Comparison of ENCODE assay signal across 10 cellular contexts in the genomic region with DNA sequence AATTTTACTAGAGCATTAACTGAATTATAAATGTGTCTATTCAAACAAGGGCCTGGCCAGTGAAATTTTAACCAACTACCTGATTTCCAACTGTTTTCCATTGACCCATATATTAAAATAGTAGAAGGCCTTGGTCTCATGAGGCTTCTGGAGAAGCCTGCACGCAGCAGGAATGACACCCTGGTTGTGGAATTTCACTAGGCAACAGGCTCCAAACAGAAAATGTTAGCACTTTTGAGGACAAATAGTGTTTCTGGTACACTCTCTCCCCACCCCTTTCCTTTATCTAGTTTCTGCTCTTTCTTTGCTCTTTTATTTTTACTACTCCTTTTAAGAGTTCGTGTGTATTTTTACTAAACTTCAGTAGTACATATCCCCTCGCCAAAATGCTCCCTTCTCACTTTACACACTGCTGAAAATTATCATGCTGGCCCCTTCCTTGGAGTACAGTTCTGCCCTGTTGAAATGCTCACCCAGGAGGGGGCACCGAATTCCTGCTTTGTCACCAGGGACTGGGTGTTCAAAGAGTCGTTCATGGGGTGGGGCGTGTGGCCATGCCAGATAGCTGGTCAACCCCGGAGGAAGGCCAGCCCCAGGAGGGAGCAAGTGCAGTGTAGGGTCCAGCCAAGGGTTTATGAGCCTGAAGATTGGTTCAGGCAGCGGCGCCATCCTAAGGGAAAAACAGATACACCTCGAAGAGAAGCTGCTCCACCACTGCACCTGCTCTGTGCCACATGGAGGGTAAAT. TPM values are rescaled to one million over a fixed set of nuclear protein-coding genes. Genes with fewer than 3 reads are reported as not detected.
DNase-seq lines count a peak whose midpoint lies in the region; ATAC-seq and FAIRE-seq lines count a peak whose summit lies in the region.
"Had no signal": no experiment of that assay in that cellular context is flagged by ENCODE, and none has a peak within 500 bp of the region (broad histone marks: within the 10 kb centered on the region; RNA-seq: fewer than 3 reads in every experiment).

No MANE protein-coding gene starts in this region.

- ATAC-seq in GM21529 (IDR thresholded peaks at IDR 0.05; ENCODE audit: unreplicated experiment) (no peak), GM21737 (IDR thresholded peaks at IDR 0.05; ENCODE audit: unreplicated experiment) (no peak)

- peaks cover 37 to 69% (median 55%) of the 10 kb centered on the region in 10 experiments for H3K4me1 ChIP-seq in BLaER1 treated with 17β-estradiol and CSF1 and Interleukin-3, amounts not matched to agents 10 nM and 100 nM
- peaks cover 23% of the 10 kb centered on the region for H3K4me1 ChIP-seq in rectal smooth muscle tissue (ENCODE audit: control insufficient read depth, insufficient read depth, low read length)

- FAIRE-seq in RCC 7860 (lab: Jason Lieb, UNC), result no peak
- FAIRE-seq: G401.6 had no signal

- 0 out of 22 replicates have a peak overlapping the region, but pooled peaks of 1 of the 11 experiments have one; percentile 8 for H3K9ac ChIP-seq in BLaER1 treated with 17β-estradiol and CSF1 and Interleukin-3, amounts not matched to agents 10 nM and 100 nM
- H3K9ac ChIP-seq in rectal smooth muscle tissue (ENCODE audit: low read length), result no peak overlapping the region

- H4K20me1 ChIP-seq in BLaER1 treated with 17β-estradiol and CSF1 and Interleukin-3, amounts not matched to agents 10 nM and 100 nM, result no peaks in the 10 kb centered on the region; a peak in 1 of 22 replicates

- H3K4me3 ChIP-seq in BLaER1 treated with 17β-estradiol and CSF1 and Interleukin-3, amounts not matched to agents 10 nM and 100 nM, result no peak overlapping the region
- H3K4me3 ChIP-seq in rectal smooth muscle tissue (ENCODE audit: low read length), result no peak overlapping the region

- peak overlapping the region in 9 of 11 experiments; percentile 79 to 87 (median 82); a peak in 17 of 22 replicates for H3K4me2 ChIP-seq in BLaER1 treated with 17β-estradiol and CSF1 and Interleukin-3, amounts not matched to agents 10 nM and 100 nM

- peaks cover 0 to 7% (median 0%) of the 10 kb centered on the region in 11 experiments; a peak in 4 of 22 replicates for H3K9me3 ChIP-seq in BLaER1 treated with 17β-estradiol and CSF1 and Interleukin-3, amounts not matched to agents 10 nM and 100 nM (replicated peaks in 1 of 11)

- H3K27ac ChIP-seq in BLaER1 treated with 17β-estradiol and CSF1 and Interleukin-3, amounts not matched to agents 10 nM and 100 nM, result no peak overlapping the region
- H3K27ac ChIP-seq in rectal smooth muscle tissue (ENCODE audit: low read depth, low read length), result peak overlapping the region; percentile 83

- H3K27me3 ChIP-seq in BLaER1 treated with 17β-estradiol and CSF1 and Interleukin-3, amounts not matched to agents 10 nM and 100 nM, result 0 out of 22 replicates have a peak, but pooled peaks cover 0 to 4% (median 0%) of the 10 kb centered on the region in 11 experiments
- no peaks in the 10 kb centered on the region for H3K27me3 ChIP-seq in rectal smooth muscle tissue (ENCODE audit: control insufficient read depth, insufficient read depth, low read length)

- DNase-seq in RCC 7860 (ENCODE audit: low spot score) (peak; percentile 69), fibroblast of peridontal ligament (ENCODE audit: extremely low read depth) (peak; percentile 89), globus pallidus (ENCODE audit: low spot score) (no peak), H4 (ENCODE audit: low spot score) (no peak)
- DNase-seq: activated CD8-positive, alpha-beta memory T cell treated with anti-CD3 and anti-CD28 coated beads, Interleukin-2, amount 10 ng/mL, durations not matched to agents 7 days and 5 days had no signal

- no peaks in the 10 kb centered on the region for H3K36me3 ChIP-seq in BLaER1 treated with 17β-estradiol and CSF1 and Interleukin-3, amounts not matched to agents 10 nM and 100 nM
- no peaks in the 10 kb centered on the region for H3K36me3 ChIP-seq in rectal smooth muscle tissue (ENCODE audit: control insufficient read depth, insufficient read depth, low read length)

RNA-seq across cellular contexts. Expression of gene COL6A3, which starts 22.1 kb away (rescaled TPM):
- total RNA-seq in H4 (2014; rRNA removed; shearing (Covaris generic)), result 202 and 204 TPM in 2 replicates

RNA-seq across cellular contexts. Expression of gene MLPH, which starts 51.0 kb away (rescaled TPM):
- 7.7 and 9.9 TPM in 2 replicates for total RNA-seq in H4 (2014; rRNA removed; shearing (Covaris generic))
- total RNA-seq: activated CD8-positive, alpha-beta memory T cell treated with anti-CD3 and anti-CD28 coated beads, Interleukin-2, amount 10 ng/mL, durations not matched to agents 7 days and 5 days had no signal

Comparison
In these comparisons a context has a peak if more than half of its experiments do, and no peak if none do; other contexts are left out.
1. DNase-seq: peak in RCC 7860 (single experiment) and fibroblast of peridontal ligament (single experiment); none in globus pallidus (single experiment) and H4 (single experiment).